ENCODE assay signal across 1 cellular context in genomic region chr4:185011408-185011807, GRCh38.
TF ChIP-seq lines count a peak whose summit lies in the region.

No MANE protein-coding gene starts in this region.

TF ChIP-seq in Ishikawa, 13 proteins besides CTCF, POLR2A, EP300 and RAD21 (continued from another document):
- TF ChIP-seq, protein P1, sequence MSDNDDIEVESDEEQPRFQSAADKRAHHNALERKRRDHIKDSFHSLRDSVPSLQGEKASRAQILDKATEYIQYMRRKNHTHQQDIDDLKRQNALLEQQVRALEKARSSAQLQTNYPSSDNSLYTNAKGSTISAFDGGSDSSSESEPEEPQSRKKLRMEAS (IDR thresholded peaks at IDR 0.05), result no peak
- TF ChIP-seq REST (IDR thresholded peaks at IDR 0.05; ENCODE audit: low read depth) (no peak), TAF1 (IDR thresholded peaks at IDR 0.05; ENCODE audit: low read depth) (no peak)
